In the genomic region with DNA sequence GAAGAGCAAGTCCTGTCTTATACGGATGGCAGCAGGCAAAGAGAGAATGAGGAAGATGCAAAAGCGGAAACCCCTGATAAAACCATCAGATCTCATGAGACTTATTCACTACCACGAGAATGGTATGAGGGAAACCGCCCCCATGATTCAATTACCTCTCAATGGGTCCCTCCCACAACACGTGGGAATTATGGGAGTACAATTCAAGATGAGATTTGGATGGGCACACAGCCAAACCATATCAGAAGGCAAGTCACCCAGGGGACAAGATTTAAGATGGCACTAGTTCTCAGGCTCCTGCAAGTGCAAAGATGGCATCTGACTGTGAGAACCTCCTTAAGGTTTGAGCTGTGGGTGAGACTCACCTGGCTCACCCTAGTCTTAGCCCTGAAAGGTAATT, we compare ENCODE assay signal across 4 cellular contexts.
DNase-seq lines count a peak whose midpoint lies in the region; TF ChIP-seq lines count a peak whose summit lies in the region.
"Not testable (repeated sequence)": the region's sequence is repeated elsewhere in the genome, so short reads cannot be mapped to it uniquely, and the experiment has no call there.

No MANE protein-coding gene starts in this region.

- H3K9me3 ChIP-seq in esophagus muscularis mucosa: not testable (repeated sequence)

- 65% methylated on average over 5 of the region's 5 CpGs for WGBS in esophagus muscularis mucosa

- not testable (repeated sequence) for TF ChIP-seq POLR2A in esophagus muscularis mucosa (IDR thresholded peaks at IDR 0.05; ENCODE audit: low read depth)

- not testable (repeated sequence) for TF ChIP-seq EP300 in esophagus muscularis mucosa (IDR thresholded peaks at IDR 0.05)

- DNase-seq in HT-29 (ENCODE audit: low spot score) (peak; percentile 38), NCI-H748 (lab: John Stamatoyannopoulos, UW; ENCODE audit: unreplicated experiment) (peak; percentile 25), esophagus muscularis mucosa (ENCODE audit: extremely low spot score) (peak; percentile 53), mucosa of gallbladder (ENCODE audit: low spot score) (peak; percentile 74)

- H3K4me1 ChIP-seq in esophagus muscularis mucosa: not testable (repeated sequence)

- not testable (repeated sequence) for TF ChIP-seq CTCF in esophagus muscularis mucosa (IDR thresholded peaks at IDR 0.05)

- not testable (repeated sequence) for H3K36me3 ChIP-seq in esophagus muscularis mucosa

- H3K27me3 ChIP-seq in esophagus muscularis mucosa: not testable (repeated sequence)

- not testable (repeated sequence) for H3K27ac ChIP-seq in esophagus muscularis mucosa (replicated peaks in 1 of 4)

- H3K4me3 ChIP-seq in esophagus muscularis mucosa: not testable (repeated sequence)

- intact Hi-C loops in esophagus muscularis mucosa (cut with DNase I): not testable (repeated sequence)
